In the genomic region with DNA sequence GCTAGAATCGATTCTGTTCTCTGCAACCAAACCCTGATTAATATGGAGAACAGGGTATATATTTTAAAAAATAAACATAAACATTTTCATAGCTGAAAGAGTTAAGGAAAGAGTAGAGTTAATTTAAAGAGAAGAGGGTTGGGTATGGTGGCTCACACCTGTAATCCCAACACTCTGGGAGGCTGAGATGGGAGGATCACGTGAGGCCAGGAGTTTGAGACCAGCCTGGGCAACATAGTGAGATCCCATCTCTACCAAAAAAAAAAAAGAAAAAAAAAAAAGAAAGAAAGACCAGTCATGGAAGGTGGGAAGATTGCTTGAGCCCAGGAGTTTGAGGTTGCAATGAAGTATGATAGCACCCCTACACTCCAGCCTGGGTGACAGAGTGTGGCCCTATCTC, we compare ENCODE assay signal across 39 cellular contexts. TPM values are rescaled to one million over a fixed set of nuclear protein-coding genes. Genes with fewer than 3 reads are reported as not detected.
"Had no signal": no experiment of that assay in that cellular context is flagged by ENCODE, and none has a peak within 500 bp of the region (broad histone marks: within the 10 kb centered on the region; RNA-seq: fewer than 3 reads in every experiment).

No MANE protein-coding gene starts in this region.

- H3K4me2 ChIP-seq: KMS-11 had no signal

- H3K27me3 ChIP-seq: MG63 had no signal

- H3K9ac ChIP-seq: KMS-11 had no signal

- H3K4me3 ChIP-seq: MG63 had no signal

- H3K27ac ChIP-seq: KMS-11 had no signal

- H3K9me3 ChIP-seq: MG63 had no signal

- H3K36me3 ChIP-seq: MG63 had no signal

- DNase-seq: Karpas-422, Kasumi-1, MG63, MM.1S, NCI-H1048, NCI-H1092, NCI-H1092 treated with DMSO at 0.1 percent for 48 hours, NCI-H1105, NCI-H1105 treated with DMSO at 0.1 percent for 48 hours, NCI-H1417, NCI-H1417 treated with DMSO at 0.1 percent for 48 hours, NCI-H1436 treated with DMSO at 0.1 percent for 48 hours, NCI-H146, NCI-H1694 treated with DMSO at 0.1 percent for 48 hours, NCI-H187, NCI-H187 treated with DMSO at 0.1 percent for 48 hours, NCI-H1930, NCI-H2029, NCI-H2029 treated with DMSO at 0.1 percent for 48 hours, NCI-H2081, NCI-H2081 treated with DMSO at 0.1 percent for 48 hours, NCI-H2107, NCI-H2171, NCI-H2171 treated with DMSO at 0.1 percent for 48 hours, NCI-H2227 treated with DMSO at 0.1 percent for 48 hours, NCI-H226, NCI-H345, NCI-H446, NCI-H446 treated with DMSO at 0.1 percent for 48 hours, NCI-H510A, NCI-H510A treated with DMSO at 0.1 percent for 48 hours, NCI-H524, NCI-H524 treated with DMSO at 0.1 percent for 48 hours, NCI-H526 had no signal

RNA-seq across cellular contexts. Expression of a gene that starts 25.5 kb away (rescaled TPM):
- total RNA-seq: LHCN-M2, M059J, MCF 10A, NCI-H460 had no signal

RNA-seq across cellular contexts. Expression of a gene that starts 49.6 kb away (rescaled TPM):
- total RNA-seq: LHCN-M2, MCF 10A, NCI-H460 had no signal
